In the genomic region with DNA sequence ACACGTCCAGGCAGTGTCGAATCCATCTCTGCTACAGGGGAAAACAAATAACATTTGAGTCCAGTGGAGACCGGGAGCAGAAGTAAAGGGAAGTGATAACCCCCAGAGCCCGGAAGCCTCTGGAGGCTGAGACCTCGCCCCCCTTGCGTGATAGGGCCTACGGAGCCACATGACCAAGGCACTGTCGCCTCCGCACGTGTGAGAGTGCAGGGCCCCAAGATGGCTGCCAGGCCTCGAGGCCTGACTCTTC, we compare ENCODE assay signal across 9 cellular contexts. TPM values are rescaled to one million over a fixed set of nuclear protein-coding genes. Genes with fewer than 3 reads are reported as not detected.
DNase-seq lines count a peak whose midpoint lies in the region; ATAC-seq and TF ChIP-seq lines count a peak whose summit lies in the region.
"Had no signal": no experiment of that assay in that cellular context is flagged by ENCODE, and none has a peak within 500 bp of the region (broad histone marks: within the 10 kb centered on the region; RNA-seq: fewer than 3 reads in every experiment).

No MANE protein-coding gene starts in this region.

- peak overlapping the region; percentile 87 for H3K9ac ChIP-seq in iPS-15b (ENCODE audit: low read depth, low read length)

- TF ChIP-seq CTCF in activated B cell treated with CpG ODN at 0.5 μM for 24 hours (IDR thresholded peaks at IDR 0.05) (no peak), suprapubic skin (IDR thresholded peaks at IDR 0.05) (no peak)

- no peaks in the 10 kb centered on the region for H3K9me3 ChIP-seq in iPS-15b (ENCODE audit: control insufficient read depth, insufficient read depth, low read length)
- H3K9me3 ChIP-seq in suprapubic skin: no peaks in the 10 kb centered on the region

- no peak for TF ChIP-seq POLR2A in suprapubic skin (IDR thresholded peaks at IDR 0.05)

- H3K27ac ChIP-seq in suprapubic skin: peak overlapping the region; percentile 100

- H3K4me3 ChIP-seq in iPS-15b (ENCODE audit: low read depth, low read length) (peak overlapping the region; percentile 93), suprapubic skin (peak overlapping the region; percentile 100)

- peak overlapping the region; percentile 99 for H3K27ac Mint-ChIP-seq in stimulated activated naive CD8-positive, alpha-beta T cell treated with anti-CD3 and anti-CD28 coated beads, Interleukin-15, Interleukin-2, amounts not matched to agents 100 ng/mL and 50 ng/mL, for 24 hours
- peak overlapping the region; percentile 99 for H3K27ac Mint-ChIP-seq in activated B cell treated with CpG ODN at 0.5 μM for 24 hours

- H3K4me1 ChIP-seq in iPS-15b (ENCODE audit: control insufficient read depth, insufficient read depth, low read length) (peaks cover 5% of the 10 kb centered on the region), suprapubic skin (peaks cover 44% of the 10 kb centered on the region)

- H3K4me3 Mint-ChIP-seq in stimulated activated naive CD8-positive, alpha-beta T cell treated with anti-CD3 and anti-CD28 coated beads, Interleukin-15, Interleukin-2, amounts not matched to agents 100 ng/mL and 50 ng/mL, for 24 hours: peak overlapping the region; percentile 95
- H3K4me3 Mint-ChIP-seq in activated B cell treated with CpG ODN at 0.5 μM for 24 hours: peak overlapping the region; percentile 98

- no peak for TF ChIP-seq EP300 in suprapubic skin (IDR thresholded peaks at IDR 0.05)

- intact Hi-C loops in activated B cell treated with CpG ODN at 0.5 μM for 24 hours (cut with micrococcal nuclease): loop anchor here (1.0 to 2.0 kb wide), 10 partner anchors 11 to 333 kb away; partner anchors contain the start of genes EIF5A, ELP5, PHF23 and POLR2A

- WGBS in suprapubic skin: 0% methylated on average over 11 of the region's 11 CpGs

- H3K4me1 Mint-ChIP-seq in stimulated activated naive CD8-positive, alpha-beta T cell treated with anti-CD3 and anti-CD28 coated beads, Interleukin-15, Interleukin-2, amounts not matched to agents 100 ng/mL and 50 ng/mL, for 24 hours (ENCODE audit: low read depth): peaks cover 66% of the 10 kb centered on the region
- peaks cover 43% of the 10 kb centered on the region for H3K4me1 Mint-ChIP-seq in activated B cell treated with CpG ODN at 0.5 μM for 24 hours

- peaks cover 86% of the 10 kb centered on the region for H3K36me3 Mint-ChIP-seq in stimulated activated naive CD8-positive, alpha-beta T cell treated with anti-CD3 and anti-CD28 coated beads, Interleukin-15, Interleukin-2, amounts not matched to agents 100 ng/mL and 50 ng/mL, for 24 hours (ENCODE audit: low read depth)
- peaks cover 84% of the 10 kb centered on the region for H3K36me3 Mint-ChIP-seq in activated B cell treated with CpG ODN at 0.5 μM for 24 hours (ENCODE audit: low read depth)

- CTCF ChIA-PET in activated B cell treated with CpG ODN at 0.5 μM for 24 hours (lab: Charles Lee): interaction anchor here (1.9 to 3.9 kb wide), 2 partner anchors 11 to 17 kb away, joined by 8 to 18 read pairs; partner anchors contain the start of genes SENP3 and SOX15

- POLR2A ChIA-PET in activated B cell treated with CpG ODN at 0.5 μM for 24 hours (lab: Charles Lee): interaction anchor here (0.6 to 7.9 kb wide), 13 partner anchors 12 to 242 kb away, joined by 3 to 131 read pairs (median 6); partner anchors contain the start of genes FXR2, MPDU1, POLR2A and SENP3

- H3K27me3 Mint-ChIP-seq in stimulated activated naive CD8-positive, alpha-beta T cell treated with anti-CD3 and anti-CD28 coated beads, Interleukin-15, Interleukin-2, amounts not matched to agents 100 ng/mL and 50 ng/mL, for 24 hours: no peaks in the 10 kb centered on the region
- H3K27me3 Mint-ChIP-seq in activated B cell treated with CpG ODN at 0.5 μM for 24 hours: no peaks in the 10 kb centered on the region

- H3K36me3 ChIP-seq in iPS-15b (ENCODE audit: control insufficient read depth, insufficient read depth, low read length): peaks cover 70% of the 10 kb centered on the region
- peaks cover 65% of the 10 kb centered on the region for H3K36me3 ChIP-seq in suprapubic skin

- H3K9me3 Mint-ChIP-seq in stimulated activated naive CD8-positive, alpha-beta T cell treated with anti-CD3 and anti-CD28 coated beads, Interleukin-15, Interleukin-2, amounts not matched to agents 100 ng/mL and 50 ng/mL, for 24 hours: no peaks in the 10 kb centered on the region
- H3K9me3 Mint-ChIP-seq in activated B cell treated with CpG ODN at 0.5 μM for 24 hours: no peaks in the 10 kb centered on the region

- no peak for DNase-seq in stimulated activated naive CD8-positive, alpha-beta T cell treated with anti-CD3 and anti-CD28 coated beads, Interleukin-15, Interleukin-2, amounts not matched to agents 100 U/mL and 50 U/mL, for 24 hours
- DNase-seq in activated B cell treated with CpG ODN at 0.5 μM for 24 hours: no peak
- no peak for DNase-seq in suprapubic skin (ENCODE audit: low spot score in 2 of 2)
- no peak for DNase-seq in NCI-H2107 (lab: John Stamatoyannopoulos, UW)
- no peak for DNase-seq in cerebellum (ENCODE audit: low spot score)

- no peak for ATAC-seq in stimulated activated naive CD8-positive, alpha-beta T cell treated with anti-CD3 and anti-CD28 coated beads, Interleukin-15, Interleukin-2, amounts not matched to agents 100 U/mL and 50 U/mL, for 24 hours
- ATAC-seq in activated B cell treated with CpG ODN at 0.5 μM for 24 hours (ENCODE audit: low read depth) (peak; percentile 82), GM21360 (IDR thresholded peaks at IDR 0.05; ENCODE audit: unreplicated experiment) (no peak)

- H3K27me3 ChIP-seq in iPS-15b (ENCODE audit: control insufficient read depth, insufficient read depth, low read length): no peaks in the 10 kb centered on the region
- H3K27me3 ChIP-seq in suprapubic skin: no peaks in the 10 kb centered on the region

RNA-seq across cellular contexts. Expression of gene CD68, which starts 7.2 kb away (rescaled TPM):
- total RNA-seq in activated B cell treated with CpG ODN at 0.5 μM for 24 hours (7.2 and 7.8 TPM in 2 replicates), suprapubic skin (10 to 100 TPM in 1 of 4 donors, 1 to 10 TPM in 3; 5.0 to 13.2 (median 9.6) TPM), cerebellum (3.2 TPM)

RNA-seq across cellular contexts. Expression of gene SENP3, which starts 10.5 kb away (rescaled TPM):
- total RNA-seq in activated B cell treated with CpG ODN at 0.5 μM for 24 hours (49.6 and 55.8 TPM in 2 replicates), suprapubic skin (10 to 100 TPM; 40.2 to 53.5 (median 51.6) TPM), cerebellum (44.9 TPM)

RNA-seq across cellular contexts. Expression of gene MPDU1, which starts 11.4 kb away (rescaled TPM):
- total RNA-seq in activated B cell treated with CpG ODN at 0.5 μM for 24 hours (50.7 and 58.9 TPM in 2 replicates), suprapubic skin (100 to 1,000 TPM in 1 of 4 donors, 10 to 100 TPM in 3; 54.3 to 104 (median 86.3) TPM), cerebellum (37.6 TPM)

RNA-seq across cellular contexts. Expression of gene TNFSF13, which starts 13.7 kb away (rescaled TPM):
- total RNA-seq in activated B cell treated with CpG ODN at 0.5 μM for 24 hours (14.4 and 15.3 TPM in 2 replicates), suprapubic skin (10 to 100 TPM in 3 of 4 donors, 1 to 10 TPM in 1; 9.6 to 26.6 (median 15.5) TPM), cerebellum (1.1 TPM)

RNA-seq across cellular contexts. Expression of gene SOX15, which starts 17.6 kb away (rescaled TPM):
- total RNA-seq in activated B cell treated with CpG ODN at 0.5 μM for 24 hours (0.24 and 0.64 TPM in 2 replicates), suprapubic skin (100 to 1,000 TPM in 2 of 4 donors, 10 to 100 TPM in 2; 68.0 to 140 (median 102) TPM), cerebellum (1.5 TPM)
- total RNA-seq: lung microvascular endothelial cell had no signal
